11 cellular contexts compared by ENCODE assay signal in genomic region chr16:85306793-85307551, GRCh38.
DNase-seq lines count a peak whose midpoint lies in the region; ATAC-seq and TF ChIP-seq lines count a peak whose summit lies in the region.
"Had no signal": no experiment of that assay in that cellular context is flagged by ENCODE, and none has a peak within 500 bp of the region (broad histone marks: within the 10 kb centered on the region; RNA-seq: fewer than 3 reads in every experiment).

No MANE protein-coding gene starts in this region.

- no peaks in the 10 kb centered on the region for H3K36me3 ChIP-seq in BLaER1 treated with 17β-estradiol and CSF1 and Interleukin-3, amounts not matched to agents 10 nM and 100 nM
- H3K36me3 ChIP-seq in GM23248 (ENCODE audit: low read depth) = no peaks in the 10 kb centered on the region
- no peaks in the 10 kb centered on the region for H3K36me3 ChIP-seq in trophoblast cell (ENCODE audit: control insufficient read depth in 1 of 2, insufficient read depth in 2 of 2, low read length in 2 of 2)

- H3K14ac ChIP-seq in trophoblast cell (ENCODE audit: low read length) = no peak overlapping the region

- peaks cover 0 to 6% (median 0%) of the 10 kb centered on the region in 11 experiments; a peak in 2 of 22 replicates for H4K20me1 ChIP-seq in BLaER1 treated with 17β-estradiol and CSF1 and Interleukin-3, amounts not matched to agents 10 nM and 100 nM
- no peaks in the 10 kb centered on the region for H4K20me1 ChIP-seq in GM23248 (ENCODE audit: insufficient read depth)

- H3K79me1 ChIP-seq in trophoblast cell (ENCODE audit: low read length) = no peaks in the 10 kb centered on the region

- in situ Hi-C loops in GM23248 (cut with MboI) = no loop called here

- peaks cover 0 to 9% (median 0%) of the 10 kb centered on the region in 11 experiments; a peak in 5 of 22 replicates for H3K27me3 ChIP-seq in BLaER1 treated with 17β-estradiol and CSF1 and Interleukin-3, amounts not matched to agents 10 nM and 100 nM
- H3K27me3 ChIP-seq in GM23248 (replicated peaks; ENCODE audit: insufficient read depth) = no peaks in the 10 kb centered on the region
- no peaks in the 10 kb centered on the region for H3K27me3 ChIP-seq in trophoblast cell (ENCODE audit: insufficient read depth, low read length)
- H3K27me3 ChIP-seq in dorsolateral prefrontal cortex = peaks cover 0 to 3% (median 0%) of the 10 kb centered on the region in 45 donors

- H3K23ac ChIP-seq in trophoblast cell (ENCODE audit: low read length) = no peak overlapping the region

- peak overlapping the region; percentile 95 to 100 (median 98) for H3K4me2 ChIP-seq in BLaER1 treated with 17β-estradiol and CSF1 and Interleukin-3, amounts not matched to agents 10 nM and 100 nM
- H3K4me2 ChIP-seq in GM23248 (ENCODE audit: unreplicated experiment) = no peak overlapping the region
- no peak overlapping the region for H3K4me2 ChIP-seq in trophoblast cell (ENCODE audit: low read length)

- DNase-seq in GM23248 (no peak), trophoblast cell (no peak), dorsolateral prefrontal cortex (no peak), mucosa of gallbladder (ENCODE audit: low spot score) (no peak)
- DNase-seq in activated naive CD4-positive, alpha-beta T cell treated with anti-CD3 and anti-CD28 coated beads, Interleukin-2, amount 50 U/mL, for 72 hours (ENCODE audit: low spot score in 2 of 2) = no peak
- DNase-seq: NCI-H1436, NCI-H526 treated with DMSO at 0.1 percent for 48 hours had no signal

- intact Hi-C loops in dorsolateral prefrontal cortex (cut with DNase I) = no loop called here

- no peaks in the 10 kb centered on the region for H3K9me2 ChIP-seq in GM23248 (ENCODE audit: insufficient read depth)

- H3K36me3 Mint-ChIP-seq in activated naive CD4-positive, alpha-beta T cell treated with anti-CD3 and anti-CD28 coated beads, Interleukin-2, amount 50 U/mL, for 72 hours = no peaks in the 10 kb centered on the region

- peaks cover 11% of the 10 kb centered on the region; the same call in 1 of the 2 replicates for H3F3A ChIP-seq in GM23248 (ENCODE audit: insufficient read depth)

- H4K12ac ChIP-seq in trophoblast cell (ENCODE audit: low read depth, low read length) = no peak overlapping the region

- no peak overlapping the region for H4K8ac ChIP-seq in trophoblast cell (ENCODE audit: low read depth, low read length)

- peak overlapping the region; percentile 13 for H2AK5ac ChIP-seq in trophoblast cell (ENCODE audit: low read length)

- no peak overlapping the region for H2AFZ ChIP-seq in GM23248
- no peak overlapping the region for H2AFZ ChIP-seq in trophoblast cell (ENCODE audit: insufficient read depth, low read length, poor library complexity)

- H3K18ac ChIP-seq in trophoblast cell (ENCODE audit: low read length) = no peak overlapping the region

- TF ChIP-seq CTCF in dorsolateral prefrontal cortex (IDR thresholded peaks at IDR 0.05 in 54 of 56, conservative IDR thresholded peaks at IDR 0.05 in 2 of 56; ENCODE audit: low read depth in 1 of 56, partially characterized antibody in 56 of 56) = no peak

- peak overlapping the region; percentile 18 to 97 (median 89); a peak in 16 of 22 replicates for H3K27ac ChIP-seq in BLaER1 treated with 17β-estradiol and CSF1 and Interleukin-3, amounts not matched to agents 10 nM and 100 nM
- H3K27ac ChIP-seq in GM23248 = peak overlapping the region; percentile 69
- no peak overlapping the region for H3K27ac ChIP-seq in trophoblast cell (ENCODE audit: low read depth, low read length)
- peak overlapping the region in 17 of 59 donors; percentile 2 to 99 (median 35) for H3K27ac ChIP-seq in dorsolateral prefrontal cortex
- H3K27ac ChIP-seq: SK-N-MC had no signal

- H2BK5ac ChIP-seq in trophoblast cell (ENCODE audit: low read depth, low read length, poor library complexity) = no peak overlapping the region

- WGBS in GM23248 (ENCODE audit: low coverage in 1 of 2, low lambda C conversion rate in 2 of 2, missing lambda C conversion rate in 2 of 2), 2 experiments = 70 to 73% methylated on average over 17 to 19 of the region's 19 CpGs
- WGBS in trophoblast cell (ENCODE audit: extremely low coverage, insufficient coverage, insufficient read length) = no CpG with 5 or more reads among the region's 19 CpGs

- no peak overlapping the region for H4K91ac ChIP-seq in trophoblast cell (ENCODE audit: low read depth, low read length)

- H2BK12ac ChIP-seq in trophoblast cell (ENCODE audit: low read length) = no peak overlapping the region

- H3K9me3 ChIP-seq in BLaER1 treated with 17β-estradiol and CSF1 and Interleukin-3, amounts not matched to agents 10 nM and 100 nM (replicated peaks in 1 of 11) = no peaks in the 10 kb centered on the region
- H3K9me3 ChIP-seq in GM23248 (ENCODE audit: low read depth) (no peaks in the 10 kb centered on the region), trophoblast cell (ENCODE audit: insufficient read depth, low read depth, low read length) (no peaks in the 10 kb centered on the region)

- no peak overlapping the region for H2BK120ac ChIP-seq in trophoblast cell (ENCODE audit: insufficient read depth, low read length, poor library complexity)

- peaks cover 83 to 100% (median 97%) of the 10 kb centered on the region in 10 experiments for H3K4me1 ChIP-seq in BLaER1 treated with 17β-estradiol and CSF1 and Interleukin-3, amounts not matched to agents 10 nM and 100 nM
- peaks cover 18% of the 10 kb centered on the region for H3K4me1 ChIP-seq in GM23248 (ENCODE audit: insufficient read depth)
- H3K4me1 ChIP-seq in trophoblast cell (ENCODE audit: control insufficient read depth in 1 of 2, insufficient read depth in 2 of 2, low read length in 2 of 2) = peaks cover 10 to 14% of the 10 kb centered on the region in 2 experiments

- no peak overlapping the region; a peak in 1 of 20 replicates for H3K4me3 ChIP-seq in BLaER1 treated with 17β-estradiol and CSF1 and Interleukin-3, amounts not matched to agents 10 nM and 100 nM
- H3K4me3 ChIP-seq in GM23248 (no peak overlapping the region), trophoblast cell (ENCODE audit: low read depth, low read length) (no peak overlapping the region), dorsolateral prefrontal cortex (no peak overlapping the region)
- H3K4me3 ChIP-seq: SK-N-MC had no signal

- no peaks in the 10 kb centered on the region for H3K9me3 Mint-ChIP-seq in activated naive CD4-positive, alpha-beta T cell treated with anti-CD3 and anti-CD28 coated beads, Interleukin-2, amount 50 U/mL, for 72 hours

- peak in 1 of 2 donors; percentile 2 for ATAC-seq in activated naive CD4-positive, alpha-beta T cell treated with anti-CD3 and anti-CD28 coated beads, Interleukin-2, amount 50 U/mL, for 72 hours
- ATAC-seq in HG02763 (IDR thresholded peaks at IDR 0.05; ENCODE audit: unreplicated experiment) (no peak), HG02938 (IDR thresholded peaks at IDR 0.05; ENCODE audit: unreplicated experiment) (no peak)

- H3K27ac Mint-ChIP-seq in activated naive CD4-positive, alpha-beta T cell treated with anti-CD3 and anti-CD28 coated beads, Interleukin-2, amount 50 U/mL, for 72 hours = peak overlapping the region; percentile 76 to 86

- no peak overlapping the region for H3K4ac ChIP-seq in trophoblast cell (ENCODE audit: low read depth, low read length)

- H3K79me2 ChIP-seq in GM23248 (ENCODE audit: insufficient read depth) (peaks cover 63% of the 10 kb centered on the region), trophoblast cell (ENCODE audit: control insufficient read depth, insufficient read depth, low read length, poor library complexity) (no peaks in the 10 kb centered on the region)

- H3K9ac ChIP-seq in BLaER1 treated with 17β-estradiol and CSF1 and Interleukin-3, amounts not matched to agents 10 nM and 100 nM = peak overlapping the region in 7 of 11 experiments; percentile 22 to 87 (median 86); a peak in 9 of 22 replicates
- peak overlapping the region; percentile 40; the same call in 1 of the 2 replicates for H3K9ac ChIP-seq in GM23248
- H3K9ac ChIP-seq in trophoblast cell (ENCODE audit: low read length) = no peak overlapping the region

Comparison
In these comparisons a context has a peak if more than half of its experiments do, and no peak if none do; other contexts are left out.
1. H3K4me2 ChIP-seq: peak in BLaER1 treated with 17β-estradiol and CSF1 and Interleukin-3, amounts not matched to agents 10 nM and 100 nM (11 of 11); none in GM23248 (single experiment) and trophoblast cell (single experiment).